ENCODE assay signal across 27 cellular contexts in genomic region chr9:115686069-115686468, GRCh38.
"Had no signal": no experiment of that assay in that cellular context is flagged by ENCODE, and none has a peak within 500 bp of the region (broad histone marks: within the 10 kb centered on the region; RNA-seq: fewer than 3 reads in every experiment).

No MANE protein-coding gene starts in this region.

- H3K27me3 ChIP-seq: colonic mucosa, esophagus muscularis mucosa, esophagus squamous epithelium, foreskin keratinocyte, gastrocnemius medialis, gastroesophageal sphincter, heart left ventricle had no signal

- DNase-seq: colonic mucosa; cortex of kidney; dermis blood vessel endothelial cell; dorsolateral prefrontal cortex; effector CD4-positive, alpha-beta T cell; effector CD8-positive, alpha-beta T cell; effector memory CD4-positive, alpha-beta T cell; effector memory CD8-positive, alpha-beta T cell; endodermal cell; erythroblast; esophagus squamous epithelium; foreskin fibroblast; foreskin keratinocyte; foreskin melanocyte; gastrocnemius medialis; glutamatergic neuron; head of caudate nucleus; heart left ventricle; heart right ventricle had no signal

- H3K9me3 ChIP-seq: colonic mucosa, esophagus muscularis mucosa, esophagus squamous epithelium, gastrocnemius medialis had no signal

- ATAC-seq: effector memory CD8-positive, alpha-beta T cell; esophagus mucosa; foreskin keratinocyte; gastrocnemius medialis; gastroesophageal sphincter; heart left ventricle; heart right ventricle had no signal

- H3K27ac ChIP-seq: colonic mucosa, coronary artery, dorsolateral prefrontal cortex, epithelial cell of prostate, esophagus muscularis mucosa, esophagus squamous epithelium, gastrocnemius medialis, gastroesophageal sphincter, heart left ventricle, heart right ventricle had no signal

- H3K4me3 ChIP-seq: colonic mucosa, coronary artery, dorsolateral prefrontal cortex, esophagus muscularis mucosa, esophagus squamous epithelium, gastrocnemius medialis, gastroesophageal sphincter, heart left ventricle, heart right ventricle had no signal

- H3K36me3 ChIP-seq: colonic mucosa, esophagus muscularis mucosa, esophagus squamous epithelium, gastrocnemius medialis, gastroesophageal sphincter, heart left ventricle, heart right ventricle had no signal

- FAIRE-seq: colon, endometrium, endothelial cell of umbilical vein had no signal

- H3K4me1 ChIP-seq: colonic mucosa, esophagus muscularis mucosa, gastrocnemius medialis, gastroesophageal sphincter, heart left ventricle, heart right ventricle had no signal
